In the genomic region with DNA sequence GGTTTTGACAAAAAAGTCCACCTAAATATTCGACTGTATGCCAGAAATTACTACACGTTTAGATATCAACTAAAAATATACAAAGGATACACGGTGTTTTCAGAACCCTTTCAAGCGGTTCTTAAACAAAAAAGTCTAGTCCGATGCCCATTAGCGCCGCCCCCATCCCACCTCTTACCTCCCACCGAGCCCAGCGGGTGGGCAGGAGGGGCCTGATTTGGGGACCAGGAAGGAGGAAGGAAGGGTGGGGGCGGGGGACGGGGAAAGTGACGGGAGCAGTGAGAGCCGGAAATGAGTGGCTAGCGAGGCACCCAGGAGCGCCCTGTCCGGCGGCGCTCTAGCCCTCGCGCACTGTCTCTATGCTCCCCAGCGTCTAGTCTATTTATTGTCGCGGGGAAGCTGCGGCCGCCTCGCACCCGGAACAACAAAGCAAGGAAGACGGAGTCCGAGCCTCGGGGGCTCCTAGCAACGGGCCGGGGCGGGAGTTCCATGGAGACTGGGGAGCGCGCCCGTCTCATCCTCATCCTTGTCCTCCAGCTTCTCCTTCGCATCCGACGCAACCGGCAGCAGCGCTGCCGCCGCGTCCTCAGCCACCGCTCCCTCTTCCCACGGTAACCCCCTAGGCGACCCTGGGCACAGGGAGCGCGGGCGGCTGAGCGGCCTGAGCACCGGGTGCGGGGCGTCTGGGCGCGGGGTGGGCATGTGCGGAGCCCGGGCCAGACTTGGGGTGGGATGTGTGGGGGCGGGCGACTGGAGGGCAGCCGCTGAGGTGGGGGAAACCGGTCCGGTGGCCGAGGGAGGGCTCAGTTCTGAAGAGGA, we compare ENCODE assay signal across 8 cellular contexts. TPM values are rescaled to one million over a fixed set of nuclear protein-coding genes. Genes with fewer than 3 reads are reported as not detected.
DNase-seq lines count a peak whose midpoint lies in the region; ATAC-seq and TF ChIP-seq lines count a peak whose summit lies in the region.

TSS of gene TBPL1 (plus strand) at position 410 of the 819 bp plus-strand sequence. CDS start 26,902 bp downstream, outside the sequence.

- no peaks in the 10 kb centered on the region for H3K9me3 Mint-ChIP-seq in activated T-helper 2 cell treated with anti-CD3 and anti-CD28 coated beads, Interferon-gamma antibody, Interleukin-2, Interleukin-4, amounts not matched to agents 10 μg/mL and 5 μg/mL and 100 μg/mL, durations not matched to agents 14 hours and 24 hours and 36 hours
- no peaks in the 10 kb centered on the region for H3K9me3 Mint-ChIP-seq in natural killer cell

- TF ChIP-seq CTCF in LNCaP clone FGC (IDR thresholded peaks at IDR 0.05; ENCODE audit: control insufficient read depth, extremely low read depth, insufficient read depth) = no peak
- TF ChIP-seq CTCF in natural killer cell (IDR thresholded peaks at IDR 0.05) = no peak

- H3K36me3 Mint-ChIP-seq in activated T-helper 2 cell treated with anti-CD3 and anti-CD28 coated beads, Interferon-gamma antibody, Interleukin-2, Interleukin-4, amounts not matched to agents 10 μg/mL and 5 μg/mL and 100 μg/mL, durations not matched to agents 14 hours and 24 hours and 36 hours (ENCODE audit: low read depth) = peaks cover 9% of the 10 kb centered on the region
- H3K36me3 Mint-ChIP-seq in natural killer cell = no peaks in the 10 kb centered on the region

- DNase-seq in ELF-1 (ENCODE audit: low read depth, low spot score) (peak; percentile 97), H4 (ENCODE audit: low spot score) (peak; percentile 89), LNCaP clone FGC (ENCODE audit: low read depth) (peak; percentile 70), RPMI8226 (peak; percentile 90), fibroblast of peridontal ligament (ENCODE audit: extremely low read depth) (peak; percentile 95), natural killer cell (peak; percentile 77)
- peak; percentile 75 for DNase-seq in activated T-helper 2 cell treated with anti-CD3 and anti-CD28 coated beads, Interferon-gamma antibody, Interleukin-2, Interleukin-4, amounts not matched to agents 10 μg/mL and 5 μg/mL and 100 μg/mL, durations not matched to agents 14 hours and 24 hours and 36 hours (ENCODE audit: low spot score)
- peak; percentile 69 to 88 (median 82) for DNase-seq in stimulated activated naive CD4-positive, alpha-beta T cell (lab: John Stamatoyannopoulos, UW)

- ATAC-seq in natural killer cell = peak; percentile 83 to 96 (median 91)

- H3K27me3 Mint-ChIP-seq in activated T-helper 2 cell treated with anti-CD3 and anti-CD28 coated beads, Interferon-gamma antibody, Interleukin-2, Interleukin-4, amounts not matched to agents 10 μg/mL and 5 μg/mL and 100 μg/mL, durations not matched to agents 14 hours and 24 hours and 36 hours (ENCODE audit: low read depth) = peaks cover 12% of the 10 kb centered on the region
- no peaks in the 10 kb centered on the region for H3K27me3 Mint-ChIP-seq in natural killer cell (ENCODE audit: low read depth in 2 of 2)

- intact Hi-C loops in activated T-helper 2 cell treated with anti-CD3 and anti-CD28 coated beads, Interferon-gamma antibody, Interleukin-2, Interleukin-4, amounts not matched to agents 10 μg/mL and 5 μg/mL and 100 μg/mL, durations not matched to agents 14 hours and 24 hours and 36 hours (cut with micrococcal nuclease) = loop anchor here (2.0 kb wide), 2 partner anchors 20 to 1138 kb away; partner anchors contain the start of gene RPS12
- intact Hi-C loops in natural killer cell (cut with micrococcal nuclease) = loop anchor here (5.0 to 10.0 kb wide), 2 partner anchors 1141 to 1542 kb away; partner anchors contain the start of genes AHI1 and RPS12

- peak within 1 kb of the TSS; percentile 88 for H3K27ac Mint-ChIP-seq in activated T-helper 2 cell treated with anti-CD3 and anti-CD28 coated beads, Interferon-gamma antibody, Interleukin-2, Interleukin-4, amounts not matched to agents 10 μg/mL and 5 μg/mL and 100 μg/mL, durations not matched to agents 14 hours and 24 hours and 36 hours
- H3K27ac Mint-ChIP-seq in natural killer cell = peak within 1 kb of the TSS; percentile 94 to 95

- H3K4me3 ChIP-seq in LNCaP clone FGC (ENCODE audit: low read depth, low read length) = peak within 1 kb of the TSS; percentile 83

- H3K4me1 Mint-ChIP-seq in activated T-helper 2 cell treated with anti-CD3 and anti-CD28 coated beads, Interferon-gamma antibody, Interleukin-2, Interleukin-4, amounts not matched to agents 10 μg/mL and 5 μg/mL and 100 μg/mL, durations not matched to agents 14 hours and 24 hours and 36 hours (ENCODE audit: low read depth) = peaks cover 42% of the 10 kb centered on the region
- peaks cover 52 to 60% of the 10 kb centered on the region in 2 donors for H3K4me1 Mint-ChIP-seq in natural killer cell

- H3K4me3 Mint-ChIP-seq in activated T-helper 2 cell treated with anti-CD3 and anti-CD28 coated beads, Interferon-gamma antibody, Interleukin-2, Interleukin-4, amounts not matched to agents 10 μg/mL and 5 μg/mL and 100 μg/mL, durations not matched to agents 14 hours and 24 hours and 36 hours (ENCODE audit: low read depth) = peak within 1 kb of the TSS; percentile 94
- peak within 1 kb of the TSS; percentile 97 for H3K4me3 Mint-ChIP-seq in natural killer cell

RNA-seq across cellular contexts. Expression of gene TBPL1, which starts in this region (rescaled TPM):
- total RNA-seq in H4 (2014; rRNA removed; shearing (Covaris generic)) = 32.3 and 52.0 TPM in 2 replicates
- total RNA-seq in activated T-helper 2 cell treated with anti-CD3 and anti-CD28 coated beads, Interferon-gamma antibody, Interleukin-2, Interleukin-4, amounts not matched to agents 10 μg/mL and 5 μg/mL and 100 μg/mL, durations not matched to agents 14 hours and 24 hours and 36 hours = 29.7 and 31.2 TPM in 2 replicates
- 10 to 100 TPM; 54.8 to 71.0 (median 59.9) TPM for total RNA-seq in natural killer cell

Comparison
In these comparisons a context has a peak if more than half of its experiments do, and no peak if none do; other contexts are left out.
1. Peak in every context shown above with its lines: DNase-seq, ATAC-seq and H3K4me3 ChIP-seq.